ENCODE assay signal across 12 cellular contexts in the genomic region with DNA sequence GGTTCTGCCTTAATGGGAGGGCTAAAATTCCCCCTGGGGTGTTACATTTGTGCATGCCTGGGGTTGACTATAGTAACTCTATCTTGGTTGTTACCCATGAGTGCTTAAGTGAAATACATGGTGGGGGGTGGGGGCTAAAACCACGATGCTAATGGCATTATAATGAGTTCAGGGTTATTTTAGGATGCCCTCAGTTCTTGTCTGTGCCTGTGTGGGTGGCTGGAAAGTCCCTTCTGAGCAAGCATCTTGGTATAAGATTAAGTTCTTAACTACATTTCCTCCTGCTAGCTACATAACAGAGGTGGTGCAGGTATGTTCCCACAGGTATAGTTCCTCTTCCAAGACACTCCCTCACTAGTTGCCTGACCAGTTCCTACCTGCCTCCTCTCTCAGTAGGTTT.
DNase-seq lines count a peak whose midpoint lies in the region; ATAC-seq and TF ChIP-seq lines count a peak whose summit lies in the region.
"Had no signal": no experiment of that assay in that cellular context is flagged by ENCODE, and none has a peak within 500 bp of the region (broad histone marks: within the 10 kb centered on the region; RNA-seq: fewer than 3 reads in every experiment).

No MANE protein-coding gene starts in this region.

- intact Hi-C loops in mucosa of descending colon (cut with DNase I, micrococcal nuclease), result no loop called here

- no peak for TF ChIP-seq CTCF in mucosa of descending colon (IDR thresholded peaks at IDR 0.05)

- peak; percentile 99 for ATAC-seq in GM18909 (IDR thresholded peaks at IDR 0.05; ENCODE audit: poor library complexity, unreplicated experiment)
- peak; percentile 87 for ATAC-seq in GM21825 (IDR thresholded peaks at IDR 0.05; ENCODE audit: unreplicated experiment)
- peak; percentile 99 for ATAC-seq in HG03460 (IDR thresholded peaks at IDR 0.05; ENCODE audit: unreplicated experiment)
- peak; percentile 21 for ATAC-seq in mucosa of descending colon

- no peaks in the 10 kb centered on the region for H3K36me3 ChIP-seq in mucosa of descending colon (ENCODE audit: low read depth)

- no peaks in the 10 kb centered on the region for H3K4me1 ChIP-seq in mucosa of descending colon (ENCODE audit: low read depth)

- H3K9me3 ChIP-seq in mucosa of descending colon, result peaks cover 27% of the 10 kb centered on the region

- no peak for DNase-seq in mucosa of descending colon
- no peak for DNase-seq in activated T-cell treated with anti-CD3 and anti-CD28 coated beads, Interleukin-2, amount 50 U/mL, for 1 hour
- no peak for DNase-seq in NCI-H2107 treated with DMSO at 0.1 percent for 48 hours (lab: John Stamatoyannopoulos, UW; ENCODE audit: unreplicated experiment)
- DNase-seq in NCI-H146 (lab: John Stamatoyannopoulos, UW), result no peak
- DNase-seq in amygdala (lab: John Stamatoyannopoulos, UW), result no peak
- DNase-seq: activated effector memory CD4-positive, alpha-beta T cell treated with anti-CD3 and anti-CD28 coated beads, Interleukin-2, amount 50 U/mL, for 16 hours; effector memory CD4-positive, alpha-beta T cell; T1000 had no signal

- H3K4me3 ChIP-seq in mucosa of descending colon, result no peak overlapping the region
- H3K4me3 ChIP-seq: skin epidermis had no signal

Comparison
In these comparisons a context has a peak if more than half of its experiments do, and no peak if none do; other contexts are left out.
1. ATAC-seq: peak in every context shown above with its lines; median percentile 99 in GM18909; 99 in HG03460; 87 in GM21825; 21 in mucosa of descending colon.